ENCODE assay signal across 1 cellular context in the genomic region with DNA sequence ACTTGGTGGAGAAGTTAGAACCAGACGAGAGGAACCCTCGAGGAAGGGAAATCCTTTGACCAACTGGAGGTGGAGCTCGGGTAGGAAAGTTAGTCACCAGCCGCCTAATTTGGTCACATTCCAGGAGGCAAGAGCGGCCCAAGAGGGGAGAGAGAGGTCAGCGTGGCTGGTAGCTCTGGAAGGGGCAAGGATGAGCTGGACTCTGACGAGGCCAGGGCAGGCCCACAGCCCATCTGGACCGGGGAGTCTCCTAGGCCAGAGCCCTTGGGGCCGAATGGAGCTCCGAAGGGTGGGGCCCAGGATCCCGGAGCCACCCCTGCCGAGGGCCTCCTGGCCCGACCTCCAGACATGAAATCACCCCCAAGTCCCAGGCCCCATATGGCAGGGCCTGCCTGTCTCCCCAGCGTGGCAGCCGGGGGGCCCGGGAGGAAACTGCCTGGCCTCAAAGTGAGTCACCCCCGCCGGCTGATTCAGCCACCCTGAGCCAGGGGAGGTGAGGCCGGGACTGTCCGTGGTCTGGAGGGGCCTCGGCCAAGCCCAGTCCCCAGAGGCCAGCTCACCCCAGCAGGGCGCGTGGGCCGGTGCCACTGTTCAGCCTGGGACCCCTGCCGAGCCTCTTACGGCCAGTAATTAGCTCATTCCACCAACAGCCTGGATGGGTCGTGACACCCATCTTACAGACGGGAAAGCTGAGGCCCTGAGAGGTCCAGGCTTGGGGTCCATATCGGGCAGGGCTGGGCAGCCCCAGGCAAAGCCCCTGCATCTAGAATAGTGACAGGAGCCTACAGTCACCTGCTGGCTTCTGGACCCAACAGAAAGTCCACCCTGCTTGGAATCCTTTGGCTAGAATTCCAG.
A peak's percentile ranks its signal among the peaks of the same experiment; 100 is the strongest.
TF ChIP-seq lines count a peak whose summit lies in the region.

No MANE protein-coding gene starts in this region.

TF ChIP-seq in HepG2, 621 proteins besides CTCF, POLR2A, EP300 and RAD21 (continued from another document and continues in another):
- TF ChIP-seq, protein P1, sequence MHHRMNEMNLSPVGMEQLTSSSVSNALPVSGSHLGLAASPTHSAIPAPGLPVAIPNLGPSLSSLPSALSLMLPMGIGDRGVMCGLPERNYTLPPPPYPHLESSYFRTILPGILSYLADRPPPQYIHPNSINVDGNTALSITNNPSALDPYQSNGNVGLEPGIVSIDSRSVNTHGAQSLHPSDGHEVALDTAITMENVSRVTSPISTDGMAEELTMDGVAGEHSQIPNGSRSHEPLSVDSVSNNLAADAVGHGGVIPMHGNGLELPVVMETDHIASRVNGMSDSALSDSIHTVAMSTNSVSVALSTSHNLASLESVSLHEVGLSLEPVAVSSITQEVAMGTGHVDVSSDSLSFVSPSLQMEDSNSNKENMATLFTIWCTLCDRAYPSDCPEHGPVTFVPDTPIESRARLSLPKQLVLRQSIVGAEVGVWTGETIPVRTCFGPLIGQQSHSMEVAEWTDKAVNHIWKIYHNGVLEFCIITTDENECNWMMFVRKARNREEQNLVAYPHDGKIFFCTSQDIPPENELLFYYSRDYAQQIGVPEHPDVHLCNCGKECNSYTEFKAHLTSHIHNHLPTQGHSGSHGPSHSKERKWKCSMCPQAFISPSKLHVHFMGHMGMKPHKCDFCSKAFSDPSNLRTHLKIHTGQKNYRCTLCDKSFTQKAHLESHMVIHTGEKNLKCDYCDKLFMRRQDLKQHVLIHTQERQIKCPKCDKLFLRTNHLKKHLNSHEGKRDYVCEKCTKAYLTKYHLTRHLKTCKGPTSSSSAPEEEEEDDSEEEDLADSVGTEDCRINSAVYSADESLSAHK (CRISPR knock-in tag; IDR thresholded peaks at IDR 0.05; ENCODE audit: borderline replicate concordance) = no peak
- TF ChIP-seq TGIF2 (CRISPR knock-in tag; IDR thresholded peaks at IDR 0.05) (no peak), ZFYVE20 (CRISPR knock-in tag; IDR thresholded peaks at IDR 0.05; ENCODE audit: borderline replicate concordance, low read depth) (no peak), HIVEP1 (CRISPR knock-in tag; IDR thresholded peaks at IDR 0.05) (0 out of 2 replicates have a peak, but pooled peaks have one; percentile 12), NFKBIZ (CRISPR knock-in tag; IDR thresholded peaks at IDR 0.05) (no peak), NFE2L1 (CRISPR knock-in tag; IDR thresholded peaks at IDR 0.05; ENCODE audit: borderline replicate concordance) (no peak), HNRNPK (IDR thresholded peaks at IDR 0.05; ENCODE audit: low read depth, low read length, poor library complexity, severe bottlenecking) (no peak), HMG20B (CRISPR knock-in tag; conservative IDR thresholded peaks at IDR 0.05) (no peak), SIX1 (CRISPR knock-in tag; IDR thresholded peaks at IDR 0.05; ENCODE audit: borderline replicate concordance) (no peak), ZNF292 (CRISPR knock-in tag; IDR thresholded peaks at IDR 0.05; ENCODE audit: borderline replicate concordance, low read depth) (no peak)
- TF ChIP-seq, protein P2, sequence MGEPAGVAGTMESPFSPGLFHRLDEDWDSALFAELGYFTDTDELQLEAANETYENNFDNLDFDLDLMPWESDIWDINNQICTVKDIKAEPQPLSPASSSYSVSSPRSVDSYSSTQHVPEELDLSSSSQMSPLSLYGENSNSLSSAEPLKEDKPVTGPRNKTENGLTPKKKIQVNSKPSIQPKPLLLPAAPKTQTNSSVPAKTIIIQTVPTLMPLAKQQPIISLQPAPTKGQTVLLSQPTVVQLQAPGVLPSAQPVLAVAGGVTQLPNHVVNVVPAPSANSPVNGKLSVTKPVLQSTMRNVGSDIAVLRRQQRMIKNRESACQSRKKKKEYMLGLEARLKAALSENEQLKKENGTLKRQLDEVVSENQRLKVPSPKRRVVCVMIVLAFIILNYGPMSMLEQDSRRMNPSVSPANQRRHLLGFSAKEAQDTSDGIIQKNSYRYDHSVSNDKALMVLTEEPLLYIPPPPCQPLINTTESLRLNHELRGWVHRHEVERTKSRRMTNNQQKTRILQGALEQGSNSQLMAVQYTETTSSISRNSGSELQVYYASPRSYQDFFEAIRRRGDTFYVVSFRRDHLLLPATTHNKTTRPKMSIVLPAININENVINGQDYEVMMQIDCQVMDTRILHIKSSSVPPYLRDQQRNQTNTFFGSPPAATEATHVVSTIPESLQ (CRISPR knock-in tag; conservative IDR thresholded peaks at IDR 0.05) = no peak
- TF ChIP-seq, protein P3, sequence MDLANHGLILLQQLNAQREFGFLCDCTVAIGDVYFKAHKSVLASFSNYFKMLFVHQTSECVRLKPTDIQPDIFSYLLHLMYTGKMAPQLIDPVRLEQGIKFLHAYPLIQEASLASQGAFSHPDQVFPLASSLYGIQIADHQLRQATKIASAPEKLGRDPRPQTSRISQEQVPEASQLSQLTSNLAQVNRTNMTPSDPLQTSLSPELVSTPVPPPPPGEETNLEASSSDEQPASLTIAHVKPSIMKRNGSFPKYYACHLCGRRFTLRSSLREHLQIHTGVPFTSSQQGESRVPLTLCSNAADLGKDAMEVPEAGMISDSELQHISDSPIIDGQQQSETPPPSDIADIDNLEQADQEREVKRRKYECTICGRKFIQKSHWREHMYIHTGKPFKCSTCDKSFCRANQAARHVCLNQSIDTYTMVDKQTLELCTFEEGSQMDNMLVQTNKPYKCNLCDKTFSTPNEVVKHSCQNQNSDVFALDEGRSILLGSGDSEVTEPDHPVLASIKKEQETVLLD (CRISPR knock-in tag; IDR thresholded peaks at IDR 0.05; ENCODE audit: low read depth) = no peak
- TF ChIP-seq, protein P4, sequence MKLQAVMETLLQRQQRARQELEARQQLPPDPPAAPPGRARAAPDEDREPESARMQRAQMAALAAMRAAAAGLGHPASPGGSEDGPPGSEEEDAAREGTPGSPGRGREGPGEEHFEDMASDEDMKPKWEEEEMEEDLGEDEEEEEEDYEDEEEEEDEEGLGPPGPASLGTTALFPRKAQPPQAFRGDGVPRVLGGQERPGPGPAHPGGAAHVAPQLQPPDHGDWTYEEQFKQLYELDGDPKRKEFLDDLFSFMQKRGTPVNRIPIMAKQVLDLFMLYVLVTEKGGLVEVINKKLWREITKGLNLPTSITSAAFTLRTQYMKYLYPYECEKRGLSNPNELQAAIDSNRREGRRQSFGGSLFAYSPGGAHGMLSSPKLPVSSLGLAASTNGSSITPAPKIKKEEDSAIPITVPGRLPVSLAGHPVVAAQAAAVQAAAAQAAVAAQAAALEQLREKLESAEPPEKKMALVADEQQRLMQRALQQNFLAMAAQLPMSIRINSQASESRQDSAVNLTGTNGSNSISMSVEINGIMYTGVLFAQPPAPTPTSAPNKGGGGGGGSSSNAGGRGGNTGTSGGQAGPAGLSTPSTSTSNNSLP (IDR thresholded peaks at IDR 0.05; ENCODE audit: low read depth, low read length) = no peak
- TF ChIP-seq, protein P5, sequence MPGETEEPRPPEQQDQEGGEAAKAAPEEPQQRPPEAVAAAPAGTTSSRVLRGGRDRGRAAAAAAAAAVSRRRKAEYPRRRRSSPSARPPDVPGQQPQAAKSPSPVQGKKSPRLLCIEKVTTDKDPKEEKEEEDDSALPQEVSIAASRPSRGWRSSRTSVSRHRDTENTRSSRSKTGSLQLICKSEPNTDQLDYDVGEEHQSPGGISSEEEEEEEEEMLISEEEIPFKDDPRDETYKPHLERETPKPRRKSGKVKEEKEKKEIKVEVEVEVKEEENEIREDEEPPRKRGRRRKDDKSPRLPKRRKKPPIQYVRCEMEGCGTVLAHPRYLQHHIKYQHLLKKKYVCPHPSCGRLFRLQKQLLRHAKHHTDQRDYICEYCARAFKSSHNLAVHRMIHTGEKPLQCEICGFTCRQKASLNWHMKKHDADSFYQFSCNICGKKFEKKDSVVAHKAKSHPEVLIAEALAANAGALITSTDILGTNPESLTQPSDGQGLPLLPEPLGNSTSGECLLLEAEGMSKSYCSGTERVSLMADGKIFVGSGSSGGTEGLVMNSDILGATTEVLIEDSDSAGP (CRISPR knock-in tag; IDR thresholded peaks at IDR 0.05; ENCODE audit: borderline replicate concordance) = peak; percentile 15; the same call in 1 of the 2 replicates
- TF ChIP-seq, protein P6, sequence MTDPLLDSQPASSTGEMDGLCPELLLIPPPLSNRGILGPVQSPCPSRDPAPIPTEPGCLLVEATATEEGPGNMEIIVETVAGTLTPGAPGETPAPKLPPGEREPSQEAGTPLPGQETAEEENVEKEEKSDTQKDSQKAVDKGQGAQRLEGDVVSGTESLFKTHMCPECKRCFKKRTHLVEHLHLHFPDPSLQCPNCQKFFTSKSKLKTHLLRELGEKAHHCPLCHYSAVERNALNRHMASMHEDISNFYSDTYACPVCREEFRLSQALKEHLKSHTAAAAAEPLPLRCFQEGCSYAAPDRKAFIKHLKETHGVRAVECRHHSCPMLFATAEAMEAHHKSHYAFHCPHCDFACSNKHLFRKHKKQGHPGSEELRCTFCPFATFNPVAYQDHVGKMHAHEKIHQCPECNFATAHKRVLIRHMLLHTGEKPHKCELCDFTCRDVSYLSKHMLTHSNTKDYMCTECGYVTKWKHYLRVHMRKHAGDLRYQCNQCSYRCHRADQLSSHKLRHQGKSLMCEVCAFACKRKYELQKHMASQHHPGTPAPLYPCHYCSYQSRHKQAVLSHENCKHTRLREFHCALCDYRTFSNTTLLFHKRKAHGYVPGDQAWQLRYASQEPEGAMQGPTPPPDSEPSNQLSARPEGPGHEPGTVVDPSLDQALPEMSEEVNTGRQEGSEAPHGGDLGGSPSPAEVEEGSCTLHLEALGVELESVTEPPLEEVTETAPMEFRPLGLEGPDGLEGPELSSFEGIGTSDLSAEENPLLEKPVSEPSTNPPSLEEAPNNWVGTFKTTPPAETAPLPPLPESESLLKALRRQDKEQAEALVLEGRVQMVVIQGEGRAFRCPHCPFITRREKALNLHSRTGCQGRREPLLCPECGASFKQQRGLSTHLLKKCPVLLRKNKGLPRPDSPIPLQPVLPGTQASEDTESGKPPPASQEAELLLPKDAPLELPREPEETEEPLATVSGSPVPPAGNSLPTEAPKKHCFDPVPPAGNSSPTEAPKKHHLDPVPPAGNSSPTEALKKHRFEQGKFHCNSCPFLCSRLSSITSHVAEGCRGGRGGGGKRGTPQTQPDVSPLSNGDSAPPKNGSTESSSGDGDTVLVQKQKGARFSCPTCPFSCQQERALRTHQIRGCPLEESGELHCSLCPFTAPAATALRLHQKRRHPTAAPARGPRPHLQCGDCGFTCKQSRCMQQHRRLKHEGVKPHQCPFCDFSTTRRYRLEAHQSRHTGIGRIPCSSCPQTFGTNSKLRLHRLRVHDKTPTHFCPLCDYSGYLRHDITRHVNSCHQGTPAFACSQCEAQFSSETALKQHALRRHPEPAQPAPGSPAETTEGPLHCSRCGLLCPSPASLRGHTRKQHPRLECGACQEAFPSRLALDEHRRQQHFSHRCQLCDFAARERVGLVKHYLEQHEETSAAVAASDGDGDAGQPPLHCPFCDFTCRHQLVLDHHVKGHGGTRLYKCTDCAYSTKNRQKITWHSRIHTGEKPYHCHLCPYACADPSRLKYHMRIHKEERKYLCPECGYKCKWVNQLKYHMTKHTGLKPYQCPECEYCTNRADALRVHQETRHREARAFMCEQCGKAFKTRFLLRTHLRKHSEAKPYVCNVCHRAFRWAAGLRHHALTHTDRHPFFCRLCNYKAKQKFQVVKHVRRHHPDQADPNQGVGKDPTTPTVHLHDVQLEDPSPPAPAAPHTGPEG (CRISPR knock-in tag; IDR thresholded peaks at IDR 0.05) = no peak
- TF ChIP-seq, protein P7, sequence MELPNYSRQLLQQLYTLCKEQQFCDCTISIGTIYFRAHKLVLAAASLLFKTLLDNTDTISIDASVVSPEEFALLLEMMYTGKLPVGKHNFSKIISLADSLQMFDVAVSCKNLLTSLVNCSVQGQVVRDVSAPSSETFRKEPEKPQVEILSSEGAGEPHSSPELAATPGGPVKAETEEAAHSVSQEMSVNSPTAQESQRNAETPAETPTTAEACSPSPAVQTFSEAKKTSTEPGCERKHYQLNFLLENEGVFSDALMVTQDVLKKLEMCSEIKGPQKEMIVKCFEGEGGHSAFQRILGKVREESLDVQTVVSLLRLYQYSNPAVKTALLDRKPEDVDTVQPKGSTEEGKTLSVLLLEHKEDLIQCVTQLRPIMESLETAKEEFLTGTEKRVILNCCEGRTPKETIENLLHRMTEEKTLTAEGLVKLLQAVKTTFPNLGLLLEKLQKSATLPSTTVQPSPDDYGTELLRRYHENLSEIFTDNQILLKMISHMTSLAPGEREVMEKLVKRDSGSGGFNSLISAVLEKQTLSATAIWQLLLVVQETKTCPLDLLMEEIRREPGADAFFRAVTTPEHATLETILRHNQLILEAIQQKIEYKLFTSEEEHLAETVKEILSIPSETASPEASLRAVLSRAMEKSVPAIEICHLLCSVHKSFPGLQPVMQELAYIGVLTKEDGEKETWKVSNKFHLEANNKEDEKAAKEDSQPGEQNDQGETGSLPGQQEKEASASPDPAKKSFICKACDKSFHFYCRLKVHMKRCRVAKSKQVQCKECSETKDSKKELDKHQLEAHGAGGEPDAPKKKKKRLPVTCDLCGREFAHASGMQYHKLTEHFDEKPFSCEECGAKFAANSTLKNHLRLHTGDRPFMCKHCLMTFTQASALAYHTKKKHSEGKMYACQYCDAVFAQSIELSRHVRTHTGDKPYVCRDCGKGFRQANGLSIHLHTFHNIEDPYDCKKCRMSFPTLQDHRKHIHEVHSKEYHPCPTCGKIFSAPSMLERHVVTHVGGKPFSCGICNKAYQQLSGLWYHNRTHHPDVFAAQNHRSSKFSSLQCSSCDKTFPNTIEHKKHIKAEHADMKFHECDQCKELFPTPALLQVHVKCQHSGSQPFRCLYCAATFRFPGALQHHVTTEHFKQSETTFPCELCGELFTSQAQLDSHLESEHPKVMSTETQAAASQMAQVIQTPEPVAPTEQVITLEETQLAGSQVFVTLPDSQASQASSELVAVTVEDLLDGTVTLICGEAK (IDR thresholded peaks at IDR 0.05) = no peak
- TF ChIP-seq, protein P7 (CRISPR knock-in tag; IDR thresholded peaks at IDR 0.05) = 0 out of 2 replicates have a peak, but pooled peaks have one; percentile 7
